10 cellular contexts compared by ENCODE assay signal in genomic region chr10:11548763-11549089, GRCh38.
"Had no signal": no experiment of that assay in that cellular context is flagged by ENCODE, and none has a peak within 500 bp of the region (broad histone marks: within the 10 kb centered on the region; RNA-seq: fewer than 3 reads in every experiment).

No MANE protein-coding gene starts in this region.

- H3K27me3 ChIP-seq: gastroesophageal sphincter, heart right ventricle had no signal

- ATAC-seq: gastroesophageal sphincter, heart right ventricle, right cardiac atrium had no signal

- H3K4me1 ChIP-seq: prostate gland had no signal

- H3K27ac ChIP-seq: gastroesophageal sphincter, heart right ventricle, prostate gland, thoracic aorta had no signal

- H3K4me3 Mint-ChIP-seq: activated naive CD4-positive, alpha-beta T cell treated with anti-CD3 and anti-CD28 coated beads for 36 hours; T-helper 2 cell treated with Interferon-gamma antibody and Interleukin-4, amounts not matched to agents 5 μg/mL and 100 μg/mL, for 36 hours had no signal

- DNase-seq: activated CD4-positive, CD25-positive, alpha-beta regulatory T cell treated with anti-CD3 and anti-CD28 coated beads, Interleukin-2, amount 50 U/mL, for 72 hours; activated naive CD4-positive, alpha-beta T cell treated with anti-CD3 and anti-CD28 coated beads for 36 hours; erythroblast; heart right ventricle; right cardiac atrium had no signal

- H3K4me3 ChIP-seq: gastroesophageal sphincter, heart right ventricle, prostate gland, thoracic aorta had no signal

- H3K9me3 Mint-ChIP-seq: activated naive CD4-positive, alpha-beta T cell treated with anti-CD3 and anti-CD28 coated beads for 36 hours; activated T-helper 2 cell treated with anti-CD3 and anti-CD28 coated beads, Interferon-gamma antibody, Interleukin-2, Interleukin-4, amounts not matched to agents 10 μg/mL and 5 μg/mL and 100 μg/mL, durations not matched to agents 14 hours and 24 hours and 36 hours; T-helper 2 cell treated with Interferon-gamma antibody and Interleukin-4, amounts not matched to agents 5 μg/mL and 100 μg/mL, for 36 hours had no signal

- H3K27ac Mint-ChIP-seq: activated naive CD4-positive, alpha-beta T cell treated with anti-CD3 and anti-CD28 coated beads for 36 hours; activated T-helper 2 cell treated with anti-CD3 and anti-CD28 coated beads, Interferon-gamma antibody, Interleukin-2, Interleukin-4, amounts not matched to agents 10 μg/mL and 5 μg/mL and 100 μg/mL, durations not matched to agents 14 hours and 24 hours and 36 hours; T-helper 2 cell treated with Interferon-gamma antibody and Interleukin-4, amounts not matched to agents 5 μg/mL and 100 μg/mL, for 36 hours had no signal
